In the genomic region with DNA sequence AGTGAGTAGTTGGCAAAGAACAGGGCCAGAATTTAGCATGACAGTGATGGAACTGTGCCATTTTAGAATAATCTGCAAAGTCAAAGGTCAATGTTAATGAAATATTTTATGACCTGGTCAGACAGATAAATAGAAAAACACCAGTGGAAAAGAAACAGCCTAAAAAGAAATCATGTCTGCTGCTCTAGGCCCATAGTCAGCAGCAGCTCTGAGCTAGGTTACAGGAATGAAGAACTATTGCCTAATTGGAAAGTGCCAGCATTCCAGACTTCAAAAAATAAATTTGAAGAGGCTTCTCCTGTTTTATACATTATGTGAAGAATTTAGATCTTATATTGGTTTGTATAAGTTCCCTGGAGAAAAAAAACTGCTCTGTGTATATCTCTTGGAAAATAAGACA, we compare ENCODE assay signal across 24 cellular contexts. TPM values are rescaled to one million over a fixed set of nuclear protein-coding genes. Genes with fewer than 3 reads are reported as not detected.
"Had no signal": no experiment of that assay in that cellular context is flagged by ENCODE, and none has a peak within 500 bp of the region (broad histone marks: within the 10 kb centered on the region; RNA-seq: fewer than 3 reads in every experiment).

No MANE protein-coding gene starts in this region.

- H3K4me1 Mint-ChIP-seq: stimulated activated naive CD8-positive, alpha-beta T cell treated with anti-CD3 and anti-CD28 coated beads, Interleukin-15, amount 100 ng/mL, for 72 hours had no signal

- H3K9me3 ChIP-seq: psoas muscle, right lobe of liver, testis, tibial nerve, upper lobe of right lung, vagina had no signal

- H3K4me3 Mint-ChIP-seq: nephron; stimulated activated naive B cell treated with anti-CD40 and anti-IgM and Interleukin-4, amounts not matched to agents 10 μg/mL and 1 μg/mL and 100 μg/mL, for 72 hours; stimulated activated naive CD8-positive, alpha-beta T cell treated with anti-CD3 and anti-CD28 coated beads, Interleukin-15, amount 100 ng/mL, for 72 hours had no signal

- H3K27me3 Mint-ChIP-seq: stimulated activated naive B cell treated with anti-CD40 and anti-IgM and Interleukin-4, amounts not matched to agents 10 μg/mL and 1 μg/mL and 100 μg/mL, for 72 hours; stimulated activated naive CD8-positive, alpha-beta T cell treated with anti-CD3 and anti-CD28 coated beads, Interleukin-15, amount 100 ng/mL, for 72 hours had no signal

- H3K27ac ChIP-seq: dorsolateral prefrontal cortex, foreskin keratinocyte, psoas muscle, right lobe of liver, skin epidermis, testis, tibial nerve, upper lobe of right lung, vagina had no signal

- ATAC-seq: foreskin keratinocyte; left colon; left ventricle myocardium superior; psoas muscle; right lobe of liver; stimulated activated naive B cell treated with anti-CD40 and anti-IgM and Interleukin-4, amounts not matched to agents 10 μg/mL and 1 μg/mL and 100 μg/mL, for 72 hours; stimulated activated naive CD8-positive, alpha-beta T cell treated with anti-CD3 and anti-CD28 coated beads, Interleukin-15, amount 100 ng/mL, for 72 hours; upper lobe of right lung had no signal

- H3K27me3 ChIP-seq: dorsolateral prefrontal cortex, foreskin keratinocyte, right lobe of liver, testis, tibial nerve, upper lobe of right lung, vagina had no signal

- H3K4me1 ChIP-seq: foreskin keratinocyte, psoas muscle, right lobe of liver, testis, vagina had no signal

- H3K27ac Mint-ChIP-seq: nephron; stimulated activated naive B cell treated with anti-CD40 and anti-IgM and Interleukin-4, amounts not matched to agents 10 μg/mL and 1 μg/mL and 100 μg/mL, for 72 hours; stimulated activated naive CD8-positive, alpha-beta T cell treated with anti-CD3 and anti-CD28 coated beads, Interleukin-15, amount 100 ng/mL, for 72 hours had no signal

- H3K9me3 Mint-ChIP-seq: nephron; stimulated activated naive B cell treated with anti-CD40 and anti-IgM and Interleukin-4, amounts not matched to agents 10 μg/mL and 1 μg/mL and 100 μg/mL, for 72 hours; stimulated activated naive CD8-positive, alpha-beta T cell treated with anti-CD3 and anti-CD28 coated beads, Interleukin-15, amount 100 ng/mL, for 72 hours had no signal

- DNase-seq: cortex of kidney; dorsolateral prefrontal cortex; effector CD8-positive, alpha-beta T cell; foreskin keratinocyte; left colon; left ventricle myocardium superior; mesenchymal stem cell; midbrain; occipital lobe; psoas muscle; retina; right lobe of liver; stimulated activated CD4-positive, alpha-beta T cell treated with anti-CD3 and anti-CD28 coated beads, Interleukin-2, amount 100 ng/mL, for 24 hours; stimulated activated CD4-positive, alpha-beta T cell treated with anti-CD3 and anti-CD28 coated beads, Interleukin-4, amount 100 ng/mL, for 4 hours; stimulated activated naive B cell treated with anti-CD40 and anti-IgM and Interleukin-4, amounts not matched to agents 10 μg/mL and 1 μg/mL and 100 μg/mL, for 72 hours; stimulated activated naive CD8-positive, alpha-beta T cell treated with anti-CD3 and anti-CD28 coated beads, Interleukin-15, amount 100 ng/mL, for 72 hours; testis; upper lobe of right lung had no signal

- H3K4me3 ChIP-seq: dorsolateral prefrontal cortex, lung, psoas muscle, right lobe of liver, skin epidermis, testis, tibial nerve, upper lobe of right lung, vagina had no signal

RNA-seq across cellular contexts. Expression of gene SYNDIG1L, which starts 57.3 kb away (rescaled TPM):
- total RNA-seq: foreskin keratinocyte, kidney epithelial cell, left colon, psoas muscle, right lobe of liver, tibial nerve, vagina had no signal
- polyA plus RNA-seq: foreskin keratinocyte, psoas muscle had no signal
